Comparison of ENCODE assay signal across 27 cellular contexts in the genomic region with DNA sequence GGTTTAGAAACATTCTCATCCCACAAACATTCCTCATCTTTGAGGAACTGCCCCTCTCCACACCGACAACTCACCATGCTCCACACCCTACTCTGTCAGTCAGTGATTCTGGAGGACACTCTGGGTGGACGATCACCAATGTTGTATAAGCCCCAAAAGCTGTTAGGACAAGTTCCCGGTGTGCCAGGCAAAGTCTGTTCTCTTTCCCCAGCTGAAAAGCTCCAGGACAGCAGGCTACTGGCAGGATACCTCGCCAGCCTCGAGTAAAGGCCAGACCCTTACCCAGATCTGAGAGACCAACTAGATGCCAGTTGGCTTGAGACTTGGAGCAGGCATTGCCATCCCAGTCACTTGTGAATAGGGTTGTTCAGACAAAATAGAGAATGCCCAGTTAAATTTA. TPM values are rescaled to one million over a fixed set of nuclear protein-coding genes. Genes with fewer than 3 reads are reported as not detected.
"Had no signal": no experiment of that assay in that cellular context is flagged by ENCODE, and none has a peak within 500 bp of the region (broad histone marks: within the 10 kb centered on the region; RNA-seq: fewer than 3 reads in every experiment).

No MANE protein-coding gene starts in this region.

- H3K9me3 Mint-ChIP-seq: activated CD4-positive, alpha-beta T cell treated with anti-CD3 and anti-CD28 coated beads, Interleukin-2, amount 10 ng/mL, durations not matched to agents 24 days and 14 days had no signal

- DNase-seq: activated B cell treated with CpG ODN at 0.5 μM for 24 hours; activated CD4-positive, alpha-beta T cell treated with anti-CD3 and anti-CD28 coated beads for 1 hour; activated CD4-positive, alpha-beta T cell treated with anti-CD3 and anti-CD28 coated beads, Interleukin-2, amount 10 ng/mL, durations not matched to agents 24 days and 14 days; activated CD4-positive, alpha-beta T cell treated with anti-CD3 and anti-CD28 coated beads, Interleukin-2, amount 50 U/mL, for 48 hours; activated CD8-positive, alpha-beta memory T cell treated with anti-CD3 and anti-CD28 coated beads, Interleukin-2, amount 10 ng/mL, durations not matched to agents 7 days and 5 days; activated effector memory CD4-positive, alpha-beta T cell treated with Interleukin-2 at 50 U/mL for 16 hours; activated naive CD4-positive, alpha-beta T cell; activated T-cell treated with anti-CD3 and anti-CD28 coated beads, Interleukin-2, amount 50 U/mL, for 24 hours; amygdala; brain microvascular endothelial cell; NCI-H1092; NCI-H1417 treated with DMSO at 0.1 percent for 48 hours; NCI-H1694; NCI-H2029; NCI-H345; NCI-H510A; NCI-H526 treated with DMSO at 0.1 percent for 48 hours; NCI-H82; SIG-M5; T-helper 17 cell; T1000 had no signal

- H3K27ac Mint-ChIP-seq: activated B cell treated with CpG ODN at 0.5 μM for 24 hours; activated CD4-positive, alpha-beta T cell treated with anti-CD3 and anti-CD28 coated beads, Interleukin-2, amount 10 ng/mL, durations not matched to agents 24 days and 14 days; activated CD8-positive, alpha-beta memory T cell treated with anti-CD3 and anti-CD28 coated beads, Interleukin-2, amount 10 ng/mL, durations not matched to agents 7 days and 5 days; activated naive CD4-positive, alpha-beta T cell treated with anti-CD3 and anti-CD28 coated beads, Interleukin-2, amount 50 U/mL, for 24 hours; activated T-cell treated with anti-CD3 and anti-CD28 coated beads, Interleukin-2, amount 50 U/mL, for 24 hours; activated T-helper 1 cell treated with anti-CD3 and anti-CD28 coated beads, Interleukin-12 subunit alpha, Interleukin-12 subunit beta, Interleukin-2, Interleukin-4 antibody, amounts not matched to agents 30 ng/mL and 10 ng/mL and 1 ng/mL, durations not matched to agents 14 hours and 24 hours and 36 hours; T-helper 17 cell had no signal

- H3K4me1 Mint-ChIP-seq: activated B cell treated with CpG ODN at 0.5 μM for 24 hours; activated CD4-positive, alpha-beta T cell treated with anti-CD3 and anti-CD28 coated beads, Interleukin-2, amount 10 ng/mL, durations not matched to agents 24 days and 14 days; activated CD8-positive, alpha-beta memory T cell treated with anti-CD3 and anti-CD28 coated beads, Interleukin-2, amount 10 ng/mL, durations not matched to agents 7 days and 5 days; activated naive CD4-positive, alpha-beta T cell treated with anti-CD3 and anti-CD28 coated beads, Interleukin-2, amount 50 U/mL, for 24 hours had no signal

- H3K36me3 Mint-ChIP-seq: activated CD8-positive, alpha-beta memory T cell treated with anti-CD3 and anti-CD28 coated beads, Interleukin-2, amount 10 ng/mL, durations not matched to agents 7 days and 5 days had no signal

- H3K4me3 Mint-ChIP-seq: activated B cell treated with CpG ODN at 0.5 μM for 24 hours; activated CD4-positive, alpha-beta T cell treated with anti-CD3 and anti-CD28 coated beads, Interleukin-2, amount 10 ng/mL, durations not matched to agents 24 days and 14 days; activated CD8-positive, alpha-beta memory T cell treated with anti-CD3 and anti-CD28 coated beads, Interleukin-2, amount 10 ng/mL, durations not matched to agents 7 days and 5 days; activated naive CD4-positive, alpha-beta T cell treated with anti-CD3 and anti-CD28 coated beads, Interleukin-2, amount 50 U/mL, for 24 hours; activated T-cell treated with anti-CD3 and anti-CD28 coated beads, Interleukin-2, amount 50 U/mL, for 24 hours; activated T-helper 1 cell treated with anti-CD3 and anti-CD28 coated beads, Interleukin-12 subunit alpha, Interleukin-12 subunit beta, Interleukin-2, Interleukin-4 antibody, amounts not matched to agents 30 ng/mL and 10 ng/mL and 1 ng/mL, durations not matched to agents 14 hours and 24 hours and 36 hours; T-helper 17 cell had no signal

- ATAC-seq: activated CD8-positive, alpha-beta memory T cell treated with anti-CD3 and anti-CD28 coated beads, Interleukin-2, amount 10 ng/mL, durations not matched to agents 7 days and 5 days; T-helper 17 cell had no signal

RNA-seq across cellular contexts. Expression of a gene that starts 12.0 kb away (rescaled TPM):
- total RNA-seq: activated B cell treated with CpG ODN at 0.5 μM for 24 hours; activated CD4-positive, alpha-beta T cell treated with anti-CD3 and anti-CD28 coated beads, Interleukin-2, amount 10 ng/mL, durations not matched to agents 24 days and 14 days; activated CD8-positive, alpha-beta memory T cell treated with anti-CD3 and anti-CD28 coated beads, Interleukin-2, amount 10 ng/mL, durations not matched to agents 7 days and 5 days; activated T-helper 1 cell treated with anti-CD3 and anti-CD28 coated beads, Interleukin-12 subunit alpha, Interleukin-12 subunit beta, Interleukin-2, Interleukin-4 antibody, amounts not matched to agents 30 ng/mL and 10 ng/mL and 1 ng/mL, durations not matched to agents 14 hours and 24 hours and 36 hours; RPMI7951; T-helper 17 cell had no signal

RNA-seq across cellular contexts. Expression of a gene that starts 15.2 kb away (rescaled TPM):
- total RNA-seq: activated B cell treated with CpG ODN at 0.5 μM for 24 hours; activated CD4-positive, alpha-beta T cell treated with anti-CD3 and anti-CD28 coated beads, Interleukin-2, amount 10 ng/mL, durations not matched to agents 24 days and 14 days; activated CD8-positive, alpha-beta memory T cell treated with anti-CD3 and anti-CD28 coated beads, Interleukin-2, amount 10 ng/mL, durations not matched to agents 7 days and 5 days; activated T-helper 1 cell treated with anti-CD3 and anti-CD28 coated beads, Interleukin-12 subunit alpha, Interleukin-12 subunit beta, Interleukin-2, Interleukin-4 antibody, amounts not matched to agents 30 ng/mL and 10 ng/mL and 1 ng/mL, durations not matched to agents 14 hours and 24 hours and 36 hours; RPMI7951; T-helper 17 cell had no signal

RNA-seq across cellular contexts. Expression of a gene that starts 34.6 kb away (rescaled TPM):
- total RNA-seq: activated B cell treated with CpG ODN at 0.5 μM for 24 hours; activated CD4-positive, alpha-beta T cell treated with anti-CD3 and anti-CD28 coated beads, Interleukin-2, amount 10 ng/mL, durations not matched to agents 24 days and 14 days; activated CD8-positive, alpha-beta memory T cell treated with anti-CD3 and anti-CD28 coated beads, Interleukin-2, amount 10 ng/mL, durations not matched to agents 7 days and 5 days; activated T-helper 1 cell treated with anti-CD3 and anti-CD28 coated beads, Interleukin-12 subunit alpha, Interleukin-12 subunit beta, Interleukin-2, Interleukin-4 antibody, amounts not matched to agents 30 ng/mL and 10 ng/mL and 1 ng/mL, durations not matched to agents 14 hours and 24 hours and 36 hours; astrocyte; OCI-LY7; RPMI7951; T-helper 17 cell had no signal

RNA-seq across cellular contexts. Expression of a gene that starts 44.7 kb away (rescaled TPM):
- total RNA-seq: activated B cell treated with CpG ODN at 0.5 μM for 24 hours; activated CD4-positive, alpha-beta T cell treated with anti-CD3 and anti-CD28 coated beads, Interleukin-2, amount 10 ng/mL, durations not matched to agents 24 days and 14 days; activated CD8-positive, alpha-beta memory T cell treated with anti-CD3 and anti-CD28 coated beads, Interleukin-2, amount 10 ng/mL, durations not matched to agents 7 days and 5 days; activated T-helper 1 cell treated with anti-CD3 and anti-CD28 coated beads, Interleukin-12 subunit alpha, Interleukin-12 subunit beta, Interleukin-2, Interleukin-4 antibody, amounts not matched to agents 30 ng/mL and 10 ng/mL and 1 ng/mL, durations not matched to agents 14 hours and 24 hours and 36 hours; astrocyte; MCF 10A; OCI-LY7; RPMI7951; T-helper 17 cell had no signal

RNA-seq across cellular contexts. Expression of a gene that starts 56.3 kb away (rescaled TPM):
- total RNA-seq: activated B cell treated with CpG ODN at 0.5 μM for 24 hours; activated CD4-positive, alpha-beta T cell treated with anti-CD3 and anti-CD28 coated beads, Interleukin-2, amount 10 ng/mL, durations not matched to agents 24 days and 14 days; activated CD8-positive, alpha-beta memory T cell treated with anti-CD3 and anti-CD28 coated beads, Interleukin-2, amount 10 ng/mL, durations not matched to agents 7 days and 5 days; activated T-helper 1 cell treated with anti-CD3 and anti-CD28 coated beads, Interleukin-12 subunit alpha, Interleukin-12 subunit beta, Interleukin-2, Interleukin-4 antibody, amounts not matched to agents 30 ng/mL and 10 ng/mL and 1 ng/mL, durations not matched to agents 14 hours and 24 hours and 36 hours; astrocyte; OCI-LY7; RPMI7951; T-helper 17 cell had no signal
